ENCODE assay signal across 1 cellular context in genomic region chr4:7777017-7777710, GRCh38.
TF ChIP-seq lines count a peak whose summit lies in the region.

No MANE protein-coding gene starts in this region.

TF ChIP-seq in IMR-90, 13 proteins besides CTCF, POLR2A, EP300 and RAD21:
- TF ChIP-seq CHD1 (IDR thresholded peaks at IDR 0.05; ENCODE audit: low read depth, low read length), result no peak
